Comparison of ENCODE assay signal across 8 cellular contexts in the genomic region with DNA sequence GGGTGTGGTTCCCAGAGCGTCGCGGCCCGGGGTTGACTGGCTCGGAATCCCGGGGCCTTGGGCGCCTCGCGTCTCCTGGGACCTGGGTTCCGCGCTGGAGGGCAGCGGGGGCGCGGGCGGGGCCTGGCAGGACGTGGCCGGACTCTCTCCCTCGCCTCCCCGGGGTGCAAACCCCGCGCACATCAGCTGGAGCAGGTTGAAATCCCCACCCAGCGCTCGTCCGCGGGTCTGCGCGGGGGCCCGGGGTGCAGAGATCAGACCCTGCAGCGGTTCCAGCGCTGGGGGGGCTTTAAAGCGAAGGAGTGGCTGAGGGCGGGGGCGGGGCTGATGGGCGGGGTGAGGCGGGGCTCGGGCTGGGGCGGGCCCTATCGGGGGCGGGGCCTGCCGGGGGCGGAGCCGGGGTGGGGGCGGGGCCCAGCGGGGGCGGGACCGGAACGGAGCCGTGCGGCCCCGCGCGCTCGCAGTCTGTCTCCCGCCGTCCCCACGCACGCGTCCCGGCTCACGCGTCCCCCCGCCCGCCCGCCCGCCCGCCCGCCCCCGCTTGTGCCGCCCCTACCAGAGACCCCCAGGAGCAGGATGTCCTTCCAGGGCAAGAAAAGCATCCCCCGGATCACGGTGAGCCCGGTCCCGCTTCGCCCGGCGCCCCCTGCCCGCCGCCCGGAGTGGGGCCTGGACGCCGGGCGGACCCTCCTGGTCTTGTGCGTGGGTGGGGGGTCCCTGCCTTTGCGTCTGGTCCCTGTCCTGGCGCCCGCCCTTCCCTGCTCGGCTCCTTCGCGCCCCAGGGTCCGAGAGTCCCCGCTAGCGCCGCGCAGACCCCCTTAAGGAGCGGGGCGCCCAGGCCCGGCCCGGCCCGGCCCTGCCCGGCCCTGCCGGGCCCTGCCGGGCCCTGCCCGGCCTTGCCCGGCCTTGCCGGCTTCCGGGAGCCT. TPM values are rescaled to one million over a fixed set of nuclear protein-coding genes. Genes with fewer than 3 reads are reported as not detected.
DNase-seq lines count a peak whose midpoint lies in the region; ATAC-seq, FAIRE-seq and TF ChIP-seq lines count a peak whose summit lies in the region.

A gene (plus strand): TSS at position 461 of the 926 bp plus-strand sequence. CDS start 116 bp downstream, at position 577.

- no peaks in the 10 kb centered on the region for H3K36me3 Mint-ChIP-seq in activated naive CD4-positive, alpha-beta T cell treated with anti-CD3 and anti-CD28 coated beads, Interleukin-2, amount 10 ng/mL, durations not matched to agents 7 days and 5 days

- H3K4me1 ChIP-seq in right atrium auricular region, result peaks cover 0 to 33% of the 10 kb centered on the region in 2 donors

- POLR2A ChIA-PET in BJ (lab: Charles Lee), result interaction anchor here (0.6 kb wide), 1 partner anchor 646 kb away, joined by 3 read pairs; no protein-coding TSS in a partner anchor

- H3K9me3 Mint-ChIP-seq in activated naive CD4-positive, alpha-beta T cell treated with anti-CD3 and anti-CD28 coated beads, Interleukin-2, amount 10 ng/mL, durations not matched to agents 7 days and 5 days, result no peaks in the 10 kb centered on the region

- ATAC-seq in HG03520 (IDR thresholded peaks at IDR 0.05; ENCODE audit: unreplicated experiment), result no peak

- H3K4me1 Mint-ChIP-seq in activated naive CD4-positive, alpha-beta T cell treated with anti-CD3 and anti-CD28 coated beads, Interleukin-2, amount 10 ng/mL, durations not matched to agents 7 days and 5 days, result peaks cover 10% of the 10 kb centered on the region

- peaks cover 68% of the 10 kb centered on the region for H3K27me3 Mint-ChIP-seq in activated naive CD4-positive, alpha-beta T cell treated with anti-CD3 and anti-CD28 coated beads, Interleukin-2, amount 10 ng/mL, durations not matched to agents 7 days and 5 days

- TF ChIP-seq CTCF in BJ (IDR thresholded peaks at IDR 0.05; ENCODE audit: insufficient read depth, low read depth, low read length), result no peak
- TF ChIP-seq CTCF in right atrium auricular region (IDR thresholded peaks at IDR 0.05), result no peak

- H3K9me3 ChIP-seq in right atrium auricular region, result no peaks in the 10 kb centered on the region

- no peak within 1 kb of the TSS for H3K27ac Mint-ChIP-seq in activated naive CD4-positive, alpha-beta T cell treated with anti-CD3 and anti-CD28 coated beads, Interleukin-2, amount 10 ng/mL, durations not matched to agents 7 days and 5 days

- DNase-seq in BJ (ENCODE audit: low read depth) (no peak), HTR-8/SVneo (ENCODE audit: insufficient read length, low spot score) (peak; percentile 37), right atrium auricular region (ENCODE audit: low spot score) (no peak), skeletal muscle cell (ENCODE audit: low read depth) (no peak), NCI-H774 (lab: John Stamatoyannopoulos, UW) (no peak)
- DNase-seq in activated naive CD4-positive, alpha-beta T cell treated with anti-CD3 and anti-CD28 coated beads, Interleukin-2, amount 10 ng/mL, durations not matched to agents 7 days and 5 days, result peak; percentile 42
- no peak for DNase-seq in central memory CD4-positive, alpha-beta T cell

- H3K4me3 Mint-ChIP-seq in activated naive CD4-positive, alpha-beta T cell treated with anti-CD3 and anti-CD28 coated beads, Interleukin-2, amount 10 ng/mL, durations not matched to agents 7 days and 5 days, result peak within 1 kb of the TSS; percentile 15

- H3K27me3 ChIP-seq in BJ (ENCODE audit: control insufficient read depth, insufficient read depth, low read length) (peaks cover 23% of the 10 kb centered on the region), right atrium auricular region (peaks cover 19 to 28% of the 10 kb centered on the region in 2 donors)

- H3K36me3 ChIP-seq in BJ (ENCODE audit: control insufficient read depth, insufficient read depth, low read length) (no peaks in the 10 kb centered on the region), right atrium auricular region (no peaks in the 10 kb centered on the region)

- CTCF ChIA-PET in BJ (lab: Yijun Ruan, JAX), result no interaction called here
- CTCF ChIA-PET in activated naive CD4-positive, alpha-beta T cell treated with anti-CD3 and anti-CD28 coated beads, Interleukin-2, amount 10 ng/mL, durations not matched to agents 7 days and 5 days (lab: Charles Lee), result interaction anchor here (0.7 kb wide), 1 partner anchor 24 kb away, joined by 3 read pairs; no protein-coding TSS in a partner anchor

- H3K4me3 ChIP-seq in BJ (ENCODE audit: low read depth, low read length) (peak within 1 kb of the TSS; percentile 59), right atrium auricular region (peak within 1 kb of the TSS; percentile 40 to 50), skeletal muscle cell (ENCODE audit: low read depth, low read length) (peak within 1 kb of the TSS; percentile 75)

- no peak within 1 kb of the TSS for H3K27ac ChIP-seq in right atrium auricular region

- no peak for FAIRE-seq in HTR-8/SVneo (lab: Jason Lieb, UNC)

RNA-seq across cellular contexts. Expression of the gene that starts here (rescaled TPM):
- 3.4 and 5.3 TPM in 2 replicates for polyA plus RNA-seq in BJ (2011; rRNA removed)
- 2.4 and 2.7 TPM in 2 replicates for polyA minus RNA-seq in BJ (2011; rRNA and poly(A)+ RNA removed)
- total RNA-seq in right atrium auricular region, result 1 to 10 TPM; 3.4 to 4.1 TPM

Comparison
In these comparisons a context has a peak if more than half of its experiments do, and no peak if none do; other contexts are left out.
1. DNase-seq: peak in HTR-8/SVneo (single experiment) and activated naive CD4-positive, alpha-beta T cell treated with anti-CD3 and anti-CD28 coated beads, Interleukin-2, amount 10 ng/mL, durations not matched to agents 7 days and 5 days (single experiment); none in BJ (single experiment), right atrium auricular region (single experiment), skeletal muscle cell (single experiment), central memory CD4-positive, alpha-beta T cell (single experiment) and NCI-H774 (single experiment).
2. Peak in every context shown above with its lines, with median percentiles within 50 percentile points of each other: H3K4me3 ChIP-seq.